ENCODE assay signal across 32 cellular contexts in genomic region chr10:70319824-70320223, GRCh38. TPM values are rescaled to one million over a fixed set of nuclear protein-coding genes. Genes with fewer than 3 reads are reported as not detected.
"Had no signal": no experiment of that assay in that cellular context is flagged by ENCODE, and none has a peak within 500 bp of the region (broad histone marks: within the 10 kb centered on the region; RNA-seq: fewer than 3 reads in every experiment).

No MANE protein-coding gene starts in this region.

- H3K4me1 ChIP-seq: body of pancreas, breast epithelium had no signal

- H3K36me3 Mint-ChIP-seq: activated naive CD4-positive, alpha-beta T cell treated with anti-CD3 and anti-CD28 coated beads, Interleukin-2, amount 50 U/mL, for 72 hours had no signal

- H3K27me3 ChIP-seq: adrenal gland, body of pancreas, breast epithelium, MG63 had no signal

- H3K36me3 ChIP-seq: adrenal gland, breast epithelium, MG63 had no signal

- H3K9me3 ChIP-seq: adrenal gland, body of pancreas, breast epithelium, MG63 had no signal

- ATAC-seq: activated naive CD4-positive, alpha-beta T cell treated with anti-CD3 and anti-CD28 coated beads, Interleukin-2, amount 50 U/mL, for 72 hours; activated T-cell treated with anti-CD3 and anti-CD28 coated beads, Interleukin-2, amount 50 U/mL, for 4 hours; body of pancreas had no signal

- H3K27ac ChIP-seq: adrenal gland, body of pancreas, breast epithelium, PC-9, SK-N-MC had no signal

- H3K4me2 ChIP-seq: PC-9 had no signal

- H3K4me3 Mint-ChIP-seq: activated CD4-positive, alpha-beta T cell treated with anti-CD3 and anti-CD28 coated beads, Interleukin-2, amount 10 ng/mL, durations not matched to agents 24 days and 14 days; activated naive CD4-positive, alpha-beta T cell treated with anti-CD3 and anti-CD28 coated beads for 36 hours; activated T-cell treated with anti-CD3 and anti-CD28 coated beads, Interleukin-2, amount 50 U/mL, for 4 hours; activated T-helper 1 cell treated with anti-CD3 and anti-CD28 coated beads, Interleukin-12 subunit alpha, Interleukin-12 subunit beta, Interleukin-2, Interleukin-4 antibody, amounts not matched to agents 30 ng/mL and 10 ng/mL and 1 ng/mL, durations not matched to agents 14 hours and 24 hours and 36 hours; T-helper 2 cell treated with Interferon-gamma antibody and Interleukin-4, amounts not matched to agents 5 μg/mL and 100 μg/mL, for 36 hours had no signal

- DNase-seq: activated CD4-positive, alpha-beta T cell treated with anti-CD3 and anti-CD28 coated beads, Interleukin-2, amount 10 ng/mL, durations not matched to agents 24 days and 14 days; activated CD4-positive, alpha-beta T cell treated with anti-CD3 and anti-CD28 coated beads, Interleukin-2, amount 50 U/mL, for 4 hours; activated CD8-positive, alpha-beta memory T cell treated with anti-CD3 and anti-CD28 coated beads, Interleukin-2, amount 50 U/mL, for 4 hours; activated gamma-delta T cell treated with Interleukin-2 at 50 U/mL for 16 hours; activated naive CD4-positive, alpha-beta T cell treated with anti-CD3 and anti-CD28 coated beads for 36 hours; activated T-cell treated with anti-CD3 and anti-CD28 coated beads for 4 hours; activated T-cell treated with anti-CD3 and anti-CD28 coated beads, Interleukin-2, amount 50 U/mL, for 4 hours; adrenal gland; body of pancreas; cerebellar nuclear complex; MG63; NCI-H1048; NCI-H1105 treated with DMSO at 0.1 percent for 48 hours; NCI-H1436; NCI-H1694; NCI-H1930; NCI-H2081 treated with DMSO at 0.1 percent for 48 hours; NCI-H226; NCI-H446 treated with DMSO at 0.1 percent for 48 hours; NCI-H524 treated with DMSO at 0.1 percent for 48 hours; PC-9; Right ventricle myocardium superior had no signal

- H3K27ac Mint-ChIP-seq: activated CD4-positive, alpha-beta T cell treated with anti-CD3 and anti-CD28 coated beads, Interleukin-2, amount 10 ng/mL, durations not matched to agents 24 days and 14 days; activated naive CD4-positive, alpha-beta T cell treated with anti-CD3 and anti-CD28 coated beads for 36 hours; activated T-helper 1 cell treated with anti-CD3 and anti-CD28 coated beads, Interleukin-12 subunit alpha, Interleukin-12 subunit beta, Interleukin-2, Interleukin-4 antibody, amounts not matched to agents 30 ng/mL and 10 ng/mL and 1 ng/mL, durations not matched to agents 14 hours and 24 hours and 36 hours; T-helper 2 cell treated with Interferon-gamma antibody and Interleukin-4, amounts not matched to agents 5 μg/mL and 100 μg/mL, for 36 hours had no signal

- FAIRE-seq: astrocyte, TTC549 had no signal

- H2AFZ ChIP-seq: PC-9 had no signal

- H3K27me3 Mint-ChIP-seq: activated CD4-positive, alpha-beta T cell treated with anti-CD3 and anti-CD28 coated beads, Interleukin-2, amount 10 ng/mL, durations not matched to agents 24 days and 14 days had no signal

- H3K4me3 ChIP-seq: adrenal gland, body of pancreas, breast epithelium, MG63, PC-9, SK-N-MC had no signal

RNA-seq across cellular contexts. Expression of gene NPFFR1, which starts 36.0 kb away (rescaled TPM):
- total RNA-seq: activated CD4-positive, alpha-beta T cell treated with anti-CD3 and anti-CD28 coated beads, Interleukin-2, amount 10 ng/mL, durations not matched to agents 24 days and 14 days; activated naive CD4-positive, alpha-beta T cell treated with anti-CD3 and anti-CD28 coated beads for 36 hours; activated naive CD4-positive, alpha-beta T cell treated with anti-CD3 and anti-CD28 coated beads, Interleukin-2, amount 50 U/mL, for 72 hours; activated T-cell treated with anti-CD3 and anti-CD28 coated beads, Interleukin-2, amount 50 U/mL, for 4 hours; activated T-helper 1 cell treated with anti-CD3 and anti-CD28 coated beads, Interleukin-12 subunit alpha, Interleukin-12 subunit beta, Interleukin-2, Interleukin-4 antibody, amounts not matched to agents 30 ng/mL and 10 ng/mL and 1 ng/mL, durations not matched to agents 14 hours and 24 hours and 36 hours; astrocyte; body of pancreas; cardiac septum; OCI-LY7; T-helper 1 cell treated with Interleukin-12 subunit alpha and Interleukin-12 subunit beta and Interleukin-4 antibody, amounts not matched to agents 30 ng/mL and 1 ng/mL, for 36 hours had no signal
